Comparison of ENCODE assay signal across 8 cellular contexts in the genomic region with DNA sequence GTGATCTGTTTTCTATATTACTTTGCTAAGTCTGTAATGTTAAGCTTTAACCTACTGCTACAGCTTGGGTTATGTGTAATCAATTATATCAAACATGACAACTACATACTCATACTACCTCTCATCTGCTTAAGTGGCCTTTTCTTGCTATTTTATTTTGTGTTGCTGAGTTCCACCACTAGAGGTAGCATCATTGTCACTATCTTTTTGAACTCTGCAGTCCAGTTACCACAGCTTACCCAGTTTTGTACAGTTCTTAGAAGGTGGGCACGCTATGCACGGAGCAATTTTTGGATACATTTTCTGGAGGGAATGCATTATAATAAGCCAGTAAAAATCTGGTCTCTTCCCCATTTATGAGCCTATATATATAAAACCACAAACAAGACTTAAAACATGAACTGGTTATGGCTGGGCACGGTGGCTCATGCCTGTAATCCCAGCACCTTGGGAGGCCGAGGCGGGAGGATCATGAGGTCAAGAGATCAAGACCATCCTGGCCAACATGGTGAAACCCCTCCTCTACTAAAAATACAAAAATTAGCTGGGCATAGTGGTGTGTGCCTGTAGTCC. TPM values are rescaled to one million over a fixed set of nuclear protein-coding genes. Genes with fewer than 3 reads are reported as not detected.
A peak's percentile ranks its signal among the peaks of the same experiment; 100 is the strongest.
DNase-seq lines count a peak whose midpoint lies in the region; ATAC-seq, FAIRE-seq and TF ChIP-seq lines count a peak whose summit lies in the region.

No MANE protein-coding gene starts in this region.

- H3K9me3 Mint-ChIP-seq in type B pancreatic cell = no peaks in the 10 kb centered on the region
- no peaks in the 10 kb centered on the region for H3K9me3 Mint-ChIP-seq in activated T-helper 2 cell treated with anti-CD3 and anti-CD28 coated beads, Interferon-gamma antibody, Interleukin-2, Interleukin-4, amounts not matched to agents 10 μg/mL and 5 μg/mL and 100 μg/mL, durations not matched to agents 14 hours and 24 hours and 36 hours

- no peaks in the 10 kb centered on the region for H3K27me3 ChIP-seq in adipocyte (replicated peaks; ENCODE audit: control insufficient read depth, insufficient read depth, low read length)

- H3K9ac ChIP-seq in adipocyte (ENCODE audit: low read length) = no peak overlapping the region

- H3K27ac ChIP-seq in A549 = no peak overlapping the region

- CTCF ChIA-PET in A549 (lab: Yijun Ruan, JAX) = interaction anchor here (0.6 to 5.2 kb wide), 26 partner anchors 10 to 359 kb away, joined by 3 to 61 read pairs (median 3); no protein-coding TSS in a partner anchor

- H3K27me3 Mint-ChIP-seq in type B pancreatic cell = no peaks in the 10 kb centered on the region
- peaks cover 2% of the 10 kb centered on the region for H3K27me3 Mint-ChIP-seq in activated T-helper 2 cell treated with anti-CD3 and anti-CD28 coated beads, Interferon-gamma antibody, Interleukin-2, Interleukin-4, amounts not matched to agents 10 μg/mL and 5 μg/mL and 100 μg/mL, durations not matched to agents 14 hours and 24 hours and 36 hours (ENCODE audit: low read depth)

- intact Hi-C loops in activated T-helper 2 cell treated with anti-CD3 and anti-CD28 coated beads, Interferon-gamma antibody, Interleukin-2, Interleukin-4, amounts not matched to agents 10 μg/mL and 5 μg/mL and 100 μg/mL, durations not matched to agents 14 hours and 24 hours and 36 hours (cut with micrococcal nuclease) = loop anchor here (2.0 kb wide), 1 partner anchor 159 kb away; no protein-coding TSS in a partner anchor

- peak; percentile 60 to 72 for TF ChIP-seq RAD21 in A549 (conservative IDR thresholded peaks at IDR 0.05 in 1 of 2, IDR thresholded peaks at IDR 0.05 in 1 of 2)

- H3K36me3 Mint-ChIP-seq in type B pancreatic cell = peaks cover 8% of the 10 kb centered on the region
- H3K36me3 Mint-ChIP-seq in activated T-helper 2 cell treated with anti-CD3 and anti-CD28 coated beads, Interferon-gamma antibody, Interleukin-2, Interleukin-4, amounts not matched to agents 10 μg/mL and 5 μg/mL and 100 μg/mL, durations not matched to agents 14 hours and 24 hours and 36 hours (ENCODE audit: low read depth) = no peaks in the 10 kb centered on the region

- POLR2A ChIA-PET in A549 (lab: Yijun Ruan, JAX) = interaction anchor here (0.6 to 1.3 kb wide), 2 partner anchors 49 to 60 kb away, joined by 3 to 4 read pairs; partner anchors contain the start of genes ATL1 and SAV1

- TF ChIP-seq CTCF in A549 (IDR thresholded peaks at IDR 0.05) (peak; percentile 60), GM12864 (IDR thresholded peaks at IDR 0.05; ENCODE audit: low read depth, low read length, missing control alignments) (peak; percentile 74), type B pancreatic cell (conservative IDR thresholded peaks at IDR 0.05) (peak; percentile 72)

- no peak for TF ChIP-seq POLR2A in A549 (IDR thresholded peaks at IDR 0.05; ENCODE audit: low read length)

- no peaks in the 10 kb centered on the region for H3K4me1 Mint-ChIP-seq in type B pancreatic cell (ENCODE audit: unreplicated experiment)
- H3K4me1 Mint-ChIP-seq in activated T-helper 2 cell treated with anti-CD3 and anti-CD28 coated beads, Interferon-gamma antibody, Interleukin-2, Interleukin-4, amounts not matched to agents 10 μg/mL and 5 μg/mL and 100 μg/mL, durations not matched to agents 14 hours and 24 hours and 36 hours (ENCODE audit: low read depth) = peaks cover 2% of the 10 kb centered on the region

- H3K9me3 ChIP-seq in A549 (no peaks in the 10 kb centered on the region), adipocyte (ENCODE audit: control insufficient read depth, low read length) (no peaks in the 10 kb centered on the region)

- H3K4me2 ChIP-seq in A549 = no peak overlapping the region

- ATAC-seq in A549 = peak; percentile 94 to 95

- no peaks in the 10 kb centered on the region for H3K4me1 ChIP-seq in A549
- H3K4me1 ChIP-seq in adipocyte (ENCODE audit: control insufficient read depth, insufficient read depth, low read length) = no peaks in the 10 kb centered on the region

- DNase-seq in A549 (ENCODE audit: low read depth in 1 of 2, low spot score in 1 of 2) (peak; percentile 34 to 55), GM12864 (ENCODE audit: low read depth) (no peak), LHCN-M2 (ENCODE audit: low read depth) (peak; percentile 58), adipocyte (ENCODE audit: low read depth) (peak; percentile 61), iris pigment epithelial cell (ENCODE audit: low read depth) (peak; percentile 51), type B pancreatic cell (ENCODE audit: extremely low spot score, unreplicated experiment) (no peak)
- DNase-seq in activated T-helper 2 cell treated with anti-CD3 and anti-CD28 coated beads, Interferon-gamma antibody, Interleukin-2, Interleukin-4, amounts not matched to agents 10 μg/mL and 5 μg/mL and 100 μg/mL, durations not matched to agents 14 hours and 24 hours and 36 hours (ENCODE audit: low spot score) = no peak
- no peak for DNase-seq in activated CD4-positive, CD25-positive, alpha-beta regulatory T cell treated with anti-CD3 and anti-CD28 coated beads, Interleukin-2, amount 50 U/mL, for 72 hours

- H3K4me3 ChIP-seq in A549 (no peak overlapping the region), GM12864 (ENCODE audit: low read depth, low read length) (no peak overlapping the region), adipocyte (ENCODE audit: low read length) (no peak overlapping the region)

- TF ChIP-seq EP300 in A549 (IDR thresholded peaks at IDR 0.05) = no peak

- no peak overlapping the region for H3K27ac Mint-ChIP-seq in type B pancreatic cell
- H3K27ac Mint-ChIP-seq in activated T-helper 2 cell treated with anti-CD3 and anti-CD28 coated beads, Interferon-gamma antibody, Interleukin-2, Interleukin-4, amounts not matched to agents 10 μg/mL and 5 μg/mL and 100 μg/mL, durations not matched to agents 14 hours and 24 hours and 36 hours = no peak overlapping the region

- WGBS in A549 (ENCODE audit: missing lambda C conversion rate) = 74% methylated on average over 5 of the region's 5 CpGs

- H3K4me3 Mint-ChIP-seq in type B pancreatic cell = no peak overlapping the region
- no peak overlapping the region for H3K4me3 Mint-ChIP-seq in activated T-helper 2 cell treated with anti-CD3 and anti-CD28 coated beads, Interferon-gamma antibody, Interleukin-2, Interleukin-4, amounts not matched to agents 10 μg/mL and 5 μg/mL and 100 μg/mL, durations not matched to agents 14 hours and 24 hours and 36 hours (ENCODE audit: low read depth)

- peak; percentile 94 for FAIRE-seq in A549 (lab: Jason Lieb, UNC)

- H3K36me3 ChIP-seq in adipocyte (ENCODE audit: control insufficient read depth, insufficient read depth, low read length, severe bottlenecking) = no peaks in the 10 kb centered on the region

TF ChIP-seq in A549, 52 proteins besides CTCF, POLR2A, EP300 and RAD21:
- TF ChIP-seq TP53 (CRISPR knock-in tag; IDR thresholded peaks at IDR 0.05) (no peak), NPAS2 (CRISPR knock-in tag; IDR thresholded peaks at IDR 0.05; ENCODE audit: borderline replicate concordance) (no peak), EHMT2 (IDR thresholded peaks at IDR 0.05; ENCODE audit: low read depth) (no peak), SREBF2 (IDR thresholded peaks at IDR 0.05) (no peak), SMC3 (IDR thresholded peaks at IDR 0.05) (peak; percentile 66), HEYL (CRISPR knock-in tag; IDR thresholded peaks at IDR 0.05) (no peak), ELK1 (IDR thresholded peaks at IDR 0.05; ENCODE audit: low read depth, low read length) (no peak), JUN (IDR thresholded peaks at IDR 0.05) (no peak)
- TF ChIP-seq, protein P1, sequence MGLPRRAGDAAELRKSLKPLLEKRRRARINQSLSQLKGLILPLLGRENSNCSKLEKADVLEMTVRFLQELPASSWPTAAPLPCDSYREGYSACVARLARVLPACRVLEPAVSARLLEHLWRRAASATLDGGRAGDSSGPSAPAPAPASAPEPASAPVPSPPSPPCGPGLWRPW (IDR thresholded peaks at IDR 0.05) = no peak

RNA-seq across cellular contexts. Expression of gene SAV1, which starts 48.5 kb away (rescaled TPM):
- polyA plus RNA-seq in A549 (2011; rRNA removed) = 20.1 and 20.3 TPM in 2 replicates
- 7.7 and 8.5 TPM in 2 replicates for polyA plus RNA-seq in A549 (2012; cell fraction: cytosol; rRNA removed)
- polyA plus RNA-seq in A549 (2012; cell fraction: nucleus; rRNA removed) = 3.0 and 3.8 TPM in 2 replicates
- 17.5 to 20.3 TPM (median 18.2 TPM) in 3 replicates for polyA plus RNA-seq in A549 (2017; fragmentation: RNase III; extraction: RNeasy Plus Mini Kit Qiagen cat#74134 plus additional on column Dnase treatment)
- 6.9 and 9.6 TPM in 2 replicates for polyA minus RNA-seq in A549 (2011; rRNA and poly(A)+ RNA removed)
- total RNA-seq in LHCN-M2 (2014; rRNA removed) = 31.7 and 43.5 TPM in 2 replicates
- polyA plus RNA-seq in LHCN-M2 (2012) = 25.0 TPM
- 16.9 and 25.6 TPM in 2 replicates for total RNA-seq in type B pancreatic cell (ENCODE audit: low replicate concordance)
- total RNA-seq in activated T-helper 2 cell treated with anti-CD3 and anti-CD28 coated beads, Interferon-gamma antibody, Interleukin-2, Interleukin-4, amounts not matched to agents 10 μg/mL and 5 μg/mL and 100 μg/mL, durations not matched to agents 14 hours and 24 hours and 36 hours = 13.1 and 13.5 TPM in 2 replicates

RNA-seq across cellular contexts. Expression of gene ATL1, which starts 59.7 kb away (rescaled TPM):
- polyA plus RNA-seq in A549 (2011; rRNA removed) = 4.4 and 4.7 TPM in 2 replicates
- polyA plus RNA-seq in A549 (2012; cell fraction: cytosol; rRNA removed) = 0.90 and 1.3 TPM in 2 replicates
- polyA plus RNA-seq in A549 (2012; cell fraction: nucleus; rRNA removed) = 0.50 and 1.1 TPM in 2 replicates
- 4.2 to 6.6 TPM (median 5.1 TPM) in 3 replicates for polyA plus RNA-seq in A549 (2017; fragmentation: RNase III; extraction: RNeasy Plus Mini Kit Qiagen cat#74134 plus additional on column Dnase treatment)
- polyA minus RNA-seq in A549 (2011; rRNA and poly(A)+ RNA removed) = 3.3 and 4.2 TPM in 2 replicates
- total RNA-seq in LHCN-M2 (2014; rRNA removed) = 12.7 and 14.9 TPM in 2 replicates
- 7.4 TPM for polyA plus RNA-seq in LHCN-M2 (2012)
- total RNA-seq in type B pancreatic cell (ENCODE audit: low replicate concordance) = 5.7 and 7.3 TPM in 2 replicates
- total RNA-seq in activated T-helper 2 cell treated with anti-CD3 and anti-CD28 coated beads, Interferon-gamma antibody, Interleukin-2, Interleukin-4, amounts not matched to agents 10 μg/mL and 5 μg/mL and 100 μg/mL, durations not matched to agents 14 hours and 24 hours and 36 hours = 1.3 and 2.1 TPM in 2 replicates

Comparison
In these comparisons a context has a peak if more than half of its experiments do, and no peak if none do; other contexts are left out.
1. DNase-seq: peak in A549 (2 of 2), LHCN-M2 (single experiment), adipocyte (single experiment) and iris pigment epithelial cell (single experiment); none in GM12864 (single experiment), type B pancreatic cell (single experiment), activated T-helper 2 cell treated with anti-CD3 and anti-CD28 coated beads, Interferon-gamma antibody, Interleukin-2, Interleukin-4, amounts not matched to agents 10 μg/mL and 5 μg/mL and 100 μg/mL, durations not matched to agents 14 hours and 24 hours and 36 hours (single experiment) and activated CD4-positive, CD25-positive, alpha-beta regulatory T cell treated with anti-CD3 and anti-CD28 coated beads, Interleukin-2, amount 50 U/mL, for 72 hours (single experiment).
2. Peak in every context shown above with its lines, with median percentiles within 50 percentile points of each other: CTCF ChIP-seq.